In the genomic region with DNA sequence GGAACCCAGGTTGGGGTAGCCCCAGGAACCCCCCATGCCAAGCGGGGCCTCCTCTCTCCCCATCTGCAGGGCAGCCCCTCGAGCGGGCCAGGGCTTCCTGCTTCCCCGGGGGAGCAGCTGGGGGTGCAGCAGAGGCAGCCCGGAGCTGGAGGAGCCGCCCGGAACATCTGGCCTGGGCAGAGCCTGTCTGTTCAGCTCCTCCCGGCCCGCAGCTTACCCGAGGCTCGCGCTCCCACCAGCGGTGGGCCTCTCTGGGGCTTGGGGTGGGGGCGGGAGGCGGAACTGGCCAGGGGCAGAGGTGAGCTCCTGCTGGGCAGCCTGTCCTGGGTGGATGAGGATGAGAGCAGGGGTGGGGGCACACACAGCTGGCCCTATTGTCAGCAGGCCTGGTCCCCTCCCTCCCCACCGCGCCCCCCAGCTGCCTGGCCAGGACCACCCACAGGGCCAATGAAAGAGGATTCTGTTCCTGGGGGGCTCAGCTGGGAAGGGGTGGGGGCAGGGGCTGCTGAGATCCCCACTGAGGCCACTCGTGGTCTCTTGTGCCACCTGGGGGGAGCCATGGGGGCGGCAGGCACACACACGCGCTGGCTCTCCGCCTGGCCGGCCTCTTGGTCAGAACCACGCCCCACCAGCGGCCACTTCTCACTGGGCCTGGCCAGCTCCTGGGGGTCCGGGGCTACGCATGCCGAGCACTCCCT, we compare ENCODE assay signal across 10 cellular contexts. TPM values are rescaled to one million over a fixed set of nuclear protein-coding genes. Genes with fewer than 3 reads are reported as not detected.
A peak's percentile ranks its signal among the peaks of the same experiment; 100 is the strongest.
DNase-seq lines count a peak whose midpoint lies in the region; ATAC-seq and TF ChIP-seq lines count a peak whose summit lies in the region.
"Had no signal": no experiment of that assay in that cellular context is flagged by ENCODE, and none has a peak within 500 bp of the region (broad histone marks: within the 10 kb centered on the region; RNA-seq: fewer than 3 reads in every experiment).

No MANE protein-coding gene starts in this region.

- H3K4me1 ChIP-seq in right cardiac atrium (ENCODE audit: control insufficient read depth, insufficient read depth, low read length), result peaks cover 4% of the 10 kb centered on the region
- H3K4me1 ChIP-seq in vagina, result peaks cover 36% of the 10 kb centered on the region

- POLR2A ChIA-PET in WTC11 (lab: Charles Lee), result no interaction called here

- peak; percentile 35 for ATAC-seq in Right ventricle myocardium inferior
- ATAC-seq in WTC11, result peak; percentile 30
- peak; percentile 36 for ATAC-seq in right cardiac atrium
- no peak for ATAC-seq in HG03521 (IDR thresholded peaks at IDR 0.05; ENCODE audit: unreplicated experiment)

- H3K4me3 ChIP-seq in right cardiac atrium (ENCODE audit: low read length) (no peak overlapping the region), vagina (peak overlapping the region; percentile 3 to 26)

- TF ChIP-seq CTCF in WTC11 (IDR thresholded peaks at IDR 0.05), result no peak
- no peak for TF ChIP-seq CTCF in vagina (IDR thresholded peaks at IDR 0.05)
- no peak for TF ChIP-seq CTCF in mesothelial cell of epicardium (IDR thresholded peaks at IDR 0.05; ENCODE audit: unreplicated experiment)

- H3K27ac ChIP-seq in right cardiac atrium (ENCODE audit: low read length) (no peak overlapping the region), vagina (no peak overlapping the region)

- DNase-seq in Right ventricle myocardium inferior (ENCODE audit: missing footprints) (no peak), cardiac septum (ENCODE audit: low spot score) (no peak), WTC11 (ENCODE audit: low spot score) (no peak), right cardiac atrium (peak; percentile 72 to 87 (median 86)), vagina (ENCODE audit: extremely low spot score in 2 of 2) (no peak), mesothelial cell of epicardium (ENCODE audit: low spot score in 2 of 2, unreplicated experiment in 2 of 2) (no peak), kidney glomerular epithelial cell (lab: John Stamatoyannopoulos, UW) (no peak)
- DNase-seq: activated T-cell treated with anti-CD3 and anti-CD28 coated beads for 4 hours; CD4-positive, CD25-positive, alpha-beta regulatory T cell had no signal

- H3K36me3 Mint-ChIP-seq in WTC11 (no peaks in the 10 kb centered on the region), mesothelial cell of epicardium (no peaks in the 10 kb centered on the region)
- H3K36me3 Mint-ChIP-seq: CD4-positive, CD25-positive, alpha-beta regulatory T cell had no signal

- H3K4me3 Mint-ChIP-seq in WTC11 (no peak overlapping the region), mesothelial cell of epicardium (no peak overlapping the region)
- H3K4me3 Mint-ChIP-seq: CD4-positive, CD25-positive, alpha-beta regulatory T cell had no signal

- H3K27me3 Mint-ChIP-seq in WTC11 (ENCODE audit: low read depth), result no peaks in the 10 kb centered on the region
- H3K27me3 Mint-ChIP-seq in mesothelial cell of epicardium (ENCODE audit: low read depth), result no peaks in the 10 kb centered on the region

- no peaks in the 10 kb centered on the region for H3K36me3 ChIP-seq in vagina

- H3K9me3 Mint-ChIP-seq in WTC11, result no peaks in the 10 kb centered on the region
- no peaks in the 10 kb centered on the region for H3K9me3 Mint-ChIP-seq in mesothelial cell of epicardium

- no peaks in the 10 kb centered on the region for H3K27me3 ChIP-seq in right cardiac atrium (ENCODE audit: control insufficient read depth, insufficient read depth)
- no peaks in the 10 kb centered on the region for H3K27me3 ChIP-seq in vagina

- H3K27ac Mint-ChIP-seq in WTC11 (no peak overlapping the region), mesothelial cell of epicardium (no peak overlapping the region)
- H3K27ac Mint-ChIP-seq: CD4-positive, CD25-positive, alpha-beta regulatory T cell had no signal

- intact Hi-C loops in Right ventricle myocardium inferior (cut with DNase I) (no loop called here), cardiac septum (cut with DNase I) (no loop called here), right cardiac atrium (cut with DNase I) (loop anchor here in 2 of 4 donors (5.0 to 10.0 kb wide), 2 partner anchors 32 to 45 kb away; no protein-coding TSS in a partner anchor), vagina (cut with DNase I) (no loop called here)

- H3K9me3 ChIP-seq in right cardiac atrium (ENCODE audit: control insufficient read depth, low read length) (no peaks in the 10 kb centered on the region), vagina (no peaks in the 10 kb centered on the region)

- no peak for TF ChIP-seq POLR2A in vagina (IDR thresholded peaks at IDR 0.05)

- WGBS in right cardiac atrium, result 19% methylated on average over 28 of the region's 28 CpGs

- CTCF ChIA-PET in WTC11 (lab: Charles Lee), result interaction anchor here (0.6 to 4.7 kb wide), 16 partner anchors 11 to 216 kb away, joined by 3 to 45 read pairs (median 6); no protein-coding TSS in a partner anchor

- no peaks in the 10 kb centered on the region for H3K4me1 Mint-ChIP-seq in WTC11
- no peaks in the 10 kb centered on the region for H3K4me1 Mint-ChIP-seq in mesothelial cell of epicardium

TF ChIP-seq in WTC11, 78 proteins besides CTCF, POLR2A, EP300 and RAD21 (continues in another document):
- TF ChIP-seq SMAD3 (CRISPR knock-in tag; IDR thresholded peaks at IDR 0.05; ENCODE audit: borderline replicate concordance), result no peak
- TF ChIP-seq ZBTB21 (CRISPR knock-in tag; IDR thresholded peaks at IDR 0.05; ENCODE audit: borderline replicate concordance), result no peak
- no peak for TF ChIP-seq ZNF416 (CRISPR knock-in tag; IDR thresholded peaks at IDR 0.05)
- no peak for TF ChIP-seq MXD4 (CRISPR knock-in tag; IDR thresholded peaks at IDR 0.05; ENCODE audit: borderline replicate concordance)
- TF ChIP-seq ZNF423 (CRISPR knock-in tag; IDR thresholded peaks at IDR 0.05), result no peak
- TF ChIP-seq, protein P1, sequence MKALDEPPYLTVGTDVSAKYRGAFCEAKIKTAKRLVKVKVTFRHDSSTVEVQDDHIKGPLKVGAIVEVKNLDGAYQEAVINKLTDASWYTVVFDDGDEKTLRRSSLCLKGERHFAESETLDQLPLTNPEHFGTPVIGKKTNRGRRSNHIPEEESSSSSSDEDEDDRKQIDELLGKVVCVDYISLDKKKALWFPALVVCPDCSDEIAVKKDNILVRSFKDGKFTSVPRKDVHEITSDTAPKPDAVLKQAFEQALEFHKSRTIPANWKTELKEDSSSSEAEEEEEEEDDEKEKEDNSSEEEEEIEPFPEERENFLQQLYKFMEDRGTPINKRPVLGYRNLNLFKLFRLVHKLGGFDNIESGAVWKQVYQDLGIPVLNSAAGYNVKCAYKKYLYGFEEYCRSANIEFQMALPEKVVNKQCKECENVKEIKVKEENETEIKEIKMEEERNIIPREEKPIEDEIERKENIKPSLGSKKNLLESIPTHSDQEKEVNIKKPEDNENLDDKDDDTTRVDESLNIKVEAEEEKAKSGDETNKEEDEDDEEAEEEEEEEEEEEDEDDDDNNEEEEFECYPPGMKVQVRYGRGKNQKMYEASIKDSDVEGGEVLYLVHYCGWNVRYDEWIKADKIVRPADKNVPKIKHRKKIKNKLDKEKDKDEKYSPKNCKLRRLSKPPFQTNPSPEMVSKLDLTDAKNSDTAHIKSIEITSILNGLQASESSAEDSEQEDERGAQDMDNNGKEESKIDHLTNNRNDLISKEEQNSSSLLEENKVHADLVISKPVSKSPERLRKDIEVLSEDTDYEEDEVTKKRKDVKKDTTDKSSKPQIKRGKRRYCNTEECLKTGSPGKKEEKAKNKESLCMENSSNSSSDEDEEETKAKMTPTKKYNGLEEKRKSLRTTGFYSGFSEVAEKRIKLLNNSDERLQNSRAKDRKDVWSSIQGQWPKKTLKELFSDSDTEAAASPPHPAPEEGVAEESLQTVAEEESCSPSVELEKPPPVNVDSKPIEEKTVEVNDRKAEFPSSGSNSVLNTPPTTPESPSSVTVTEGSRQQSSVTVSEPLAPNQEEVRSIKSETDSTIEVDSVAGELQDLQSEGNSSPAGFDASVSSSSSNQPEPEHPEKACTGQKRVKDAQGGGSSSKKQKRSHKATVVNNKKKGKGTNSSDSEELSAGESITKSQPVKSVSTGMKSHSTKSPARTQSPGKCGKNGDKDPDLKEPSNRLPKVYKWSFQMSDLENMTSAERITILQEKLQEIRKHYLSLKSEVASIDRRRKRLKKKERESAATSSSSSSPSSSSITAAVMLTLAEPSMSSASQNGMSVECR (CRISPR knock-in tag; IDR thresholded peaks at IDR 0.05; ENCODE audit: borderline replicate concordance), result no peak
- TF ChIP-seq CREM (CRISPR knock-in tag; IDR thresholded peaks at IDR 0.05), result no peak
- TF ChIP-seq HMGA2 (CRISPR knock-in tag; IDR thresholded peaks at IDR 0.05), result no peak
- TF ChIP-seq NFE2L1 (CRISPR knock-in tag; IDR thresholded peaks at IDR 0.05), result no peak
- TF ChIP-seq GTF2I (CRISPR knock-in tag; conservative IDR thresholded peaks at IDR 0.05), result no peak
- TF ChIP-seq ZNF396 (CRISPR knock-in tag; IDR thresholded peaks at IDR 0.05; ENCODE audit: borderline replicate concordance), result no peak
- no peak for TF ChIP-seq ELF4 (CRISPR knock-in tag; IDR thresholded peaks at IDR 0.05; ENCODE audit: low read depth)

RNA-seq across cellular contexts. Expression of gene BAHCC1, which starts 34.7 kb away (rescaled TPM):
- total RNA-seq in Right ventricle myocardium inferior (9.9 TPM), cardiac septum (13.5 TPM), WTC11 (2021) (17.1 to 29.8 TPM (median 21.5 TPM) in 3 replicates), right cardiac atrium (10 to 100 TPM in 2 of 4 donors, 1 to 10 TPM in 2; 8.3 to 12.8 (median 9.4) TPM), vagina (9.1 TPM), mesothelial cell of epicardium (34.9 to 36.4 TPM (median 35.1 TPM) in 3 replicates)
- polyA plus RNA-seq in right cardiac atrium, result 8.7 TPM
- polyA plus RNA-seq: CD4-positive, CD25-positive, alpha-beta regulatory T cell had no signal

Comparison
In these comparisons a context has a peak if more than half of its experiments do, and no peak if none do; other contexts are left out.
1. DNase-seq: peak in right cardiac atrium (3 of 3); none in Right ventricle myocardium inferior (single experiment), cardiac septum (single experiment), WTC11 (single experiment), vagina (0 of 2), mesothelial cell of epicardium (0 of 2) and kidney glomerular epithelial cell (single experiment).